22 cellular contexts compared by ENCODE assay signal in the genomic region with DNA sequence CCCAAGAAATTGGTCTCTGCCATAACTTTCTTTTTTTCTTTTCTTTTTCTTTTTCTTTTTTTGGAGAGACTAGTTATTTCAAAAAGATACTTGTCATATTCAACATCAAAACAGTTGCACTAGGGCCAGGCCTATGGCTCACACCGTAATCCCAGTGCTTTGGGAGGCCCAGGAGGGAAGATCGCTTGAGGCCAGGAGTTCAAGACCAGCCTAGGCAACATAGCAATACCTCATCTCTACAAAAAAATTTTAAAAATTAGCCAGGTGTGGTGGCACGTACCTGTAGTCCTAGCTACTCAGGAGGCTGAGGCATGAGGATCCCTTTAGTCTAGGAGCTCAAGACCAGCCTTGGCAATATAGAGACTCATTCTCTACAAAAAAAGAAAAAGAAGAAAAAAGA.
"Had no signal": no experiment of that assay in that cellular context is flagged by ENCODE, and none has a peak within 500 bp of the region (broad histone marks: within the 10 kb centered on the region; RNA-seq: fewer than 3 reads in every experiment).

No MANE protein-coding gene starts in this region.

- H3K36me3 ChIP-seq: gastrocnemius medialis had no signal

- H3K4me3 ChIP-seq: colonic mucosa, coronary artery, dorsolateral prefrontal cortex, esophagus muscularis mucosa, esophagus squamous epithelium, gastrocnemius medialis, gastroesophageal sphincter, heart left ventricle, heart right ventricle had no signal

- H3K27ac ChIP-seq: colonic mucosa, coronary artery, dorsolateral prefrontal cortex, epithelial cell of prostate, esophagus muscularis mucosa, esophagus squamous epithelium, foreskin keratinocyte, gastrocnemius medialis, gastroesophageal sphincter, heart left ventricle, heart right ventricle had no signal

- DNase-seq: colonic mucosa; cortex of kidney; dermis blood vessel endothelial cell; dorsolateral prefrontal cortex; effector CD4-positive, alpha-beta T cell; effector CD8-positive, alpha-beta T cell; effector memory CD8-positive, alpha-beta T cell; endodermal cell; erythroblast; esophagus squamous epithelium; foreskin fibroblast; foreskin keratinocyte; foreskin melanocyte; gastrocnemius medialis; glutamatergic neuron; head of caudate nucleus; heart left ventricle; heart right ventricle had no signal

- H3K9me3 ChIP-seq: colonic mucosa, esophagus muscularis mucosa, esophagus squamous epithelium, gastrocnemius medialis, gastroesophageal sphincter, heart left ventricle, heart right ventricle had no signal

- H3K4me1 ChIP-seq: colonic mucosa, esophagus muscularis mucosa, esophagus squamous epithelium, foreskin keratinocyte, gastrocnemius medialis, gastroesophageal sphincter, heart left ventricle, heart right ventricle had no signal

- H3K27me3 ChIP-seq: colonic mucosa, dorsolateral prefrontal cortex, esophagus muscularis mucosa, esophagus squamous epithelium, gastrocnemius medialis, gastroesophageal sphincter, heart left ventricle, heart right ventricle had no signal
